Comparison of ENCODE assay signal across 7 cellular contexts in genomic region chr7:130996841-130997231, GRCh38.
DNase-seq lines count a peak whose midpoint lies in the region; ATAC-seq and TF ChIP-seq lines count a peak whose summit lies in the region.

No MANE protein-coding gene starts in this region.

- intact Hi-C loops in prostate gland (cut with DNase I): no loop called here

- H3K27me3 ChIP-seq in esophagus (ENCODE audit: control insufficient read depth in 1 of 2, insufficient read depth in 2 of 2, low read length in 2 of 2) (no peaks in the 10 kb centered on the region), prostate gland (replicated peaks; ENCODE audit: insufficient read depth) (no peaks in the 10 kb centered on the region)

- H3K9me3 ChIP-seq in T-helper 17 cell (ENCODE audit: control insufficient read depth, low read length, poor library complexity, severe bottlenecking) (no peaks in the 10 kb centered on the region), esophagus (ENCODE audit: control insufficient read depth in 2 of 2, insufficient read depth in 1 of 2, low read depth in 1 of 2, low read length in 1 of 2) (no peaks in the 10 kb centered on the region), prostate gland (no peaks in the 10 kb centered on the region)

- TF ChIP-seq CTCF in LNCaP clone FGC (IDR thresholded peaks at IDR 0.05; ENCODE audit: control insufficient read depth, extremely low read depth, insufficient read depth) (no peak), prostate gland (IDR thresholded peaks at IDR 0.05) (peak in 1 of 4 experiments; percentile 8)

- DNase-seq in LNCaP clone FGC (ENCODE audit: low read depth) (peak; percentile 75), T-helper 17 cell (no peak), prostate gland (ENCODE audit: low spot score) (peak; percentile 77), 8988T (no peak)

- peaks cover 2 to 18% of the 10 kb centered on the region in 2 donors for H3K4me1 ChIP-seq in esophagus (ENCODE audit: control insufficient read depth in 2 of 2, insufficient read depth in 2 of 2, low read length in 1 of 2)
- H3K4me1 ChIP-seq in prostate gland (replicated peaks): peaks cover 29% of the 10 kb centered on the region

- H3K36me3 Mint-ChIP-seq in T-helper 17 cell (ENCODE audit: low read depth): peaks cover 2% of the 10 kb centered on the region

- ATAC-seq in T-helper 17 cell (peak; percentile 21), HG03095 (IDR thresholded peaks at IDR 0.05; ENCODE audit: unreplicated experiment) (no peak), HG03039 (IDR thresholded peaks at IDR 0.05; ENCODE audit: unreplicated experiment) (no peak)

- peaks cover 0 to 3% of the 10 kb centered on the region in 2 donors for H3K36me3 ChIP-seq in esophagus (ENCODE audit: control insufficient read depth in 2 of 2, insufficient read depth in 2 of 2, low read length in 1 of 2)
- H3K36me3 ChIP-seq in prostate gland: no peaks in the 10 kb centered on the region

- H3K4me3 ChIP-seq in LNCaP clone FGC (ENCODE audit: low read depth, low read length) (no peak overlapping the region), esophagus (ENCODE audit: low read depth in 1 of 2, low read length in 2 of 2) (no peak overlapping the region), prostate gland (no peak overlapping the region)

- no peak overlapping the region for H3K27ac Mint-ChIP-seq in T-helper 17 cell

- H3K4me3 Mint-ChIP-seq in T-helper 17 cell: peak overlapping the region; percentile 91

- peak overlapping the region; percentile 85 to 89 for H3K27ac ChIP-seq in esophagus (ENCODE audit: low read depth in 2 of 2, low read length in 1 of 2)
- H3K27ac ChIP-seq in prostate gland: peak overlapping the region; percentile 12 to 66

- no peaks in the 10 kb centered on the region for H3K27me3 Mint-ChIP-seq in T-helper 17 cell

- no peak for TF ChIP-seq POLR2A in prostate gland (IDR thresholded peaks at IDR 0.05)

- 14 to 16% methylated on average over 6 of the region's 6 CpGs for WGBS in esophagus, 2 donors
- 8% methylated on average over 6 of the region's 6 CpGs for WGBS in prostate gland

- peaks cover 71% of the 10 kb centered on the region for H3K4me1 Mint-ChIP-seq in T-helper 17 cell

Comparison
In these comparisons a context has a peak if more than half of its experiments do, and no peak if none do; other contexts are left out.
1. DNase-seq: peak in LNCaP clone FGC (single experiment) and prostate gland (single experiment); none in T-helper 17 cell (0 of 3) and 8988T (single experiment).